In the genomic region with DNA sequence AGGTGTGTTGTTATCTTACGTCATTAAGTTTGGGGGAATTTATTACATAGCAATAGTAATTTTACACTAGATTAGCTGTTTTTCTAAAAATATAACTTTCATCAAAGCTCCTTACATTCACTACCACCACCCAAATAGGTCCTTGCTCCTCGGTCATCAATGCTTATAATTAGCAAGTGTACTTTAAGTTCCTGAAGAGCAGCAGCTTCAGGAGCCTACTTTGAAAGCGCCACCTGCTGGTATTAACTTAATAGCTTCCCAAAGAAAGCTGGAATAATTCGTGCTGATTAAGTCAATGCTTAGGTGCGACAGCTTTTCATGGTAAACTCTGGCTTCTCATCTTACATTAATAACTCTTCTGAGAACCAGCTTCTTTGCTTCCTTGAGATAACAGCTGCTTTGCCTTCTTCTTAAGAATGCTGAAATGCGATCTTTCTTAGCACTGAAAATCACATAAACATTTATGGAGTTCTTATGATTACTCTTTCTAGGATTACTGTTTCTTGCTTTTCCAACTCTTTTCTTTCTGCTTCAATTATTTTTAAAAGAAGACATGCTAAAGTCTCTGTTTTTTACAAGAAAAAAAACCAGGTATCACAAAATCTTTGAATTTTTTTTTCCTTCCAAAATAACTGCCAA, we compare ENCODE assay signal across 8 cellular contexts. TPM values are rescaled to one million over a fixed set of nuclear protein-coding genes. Genes with fewer than 3 reads are reported as not detected.
DNase-seq lines count a peak whose midpoint lies in the region; ATAC-seq and TF ChIP-seq lines count a peak whose summit lies in the region.

No MANE protein-coding gene starts in this region.

- intact Hi-C loops in A673 (cut with micrococcal nuclease; ENCODE audit: unreplicated experiment), result loop anchor here (5.0 kb wide), 1 partner anchor 73 kb away; no protein-coding TSS in a partner anchor

- peak overlapping the region; percentile 52 for H2AFZ ChIP-seq in osteoblast (ENCODE audit: low read length)

- BruUV-seq in A673 (replicated peaks; lab: Mats Ljungman, UMichigan), result no TSS peak

- H3K9me3 ChIP-seq in A673 (ENCODE audit: low read depth, low read length, poor library complexity, severe bottlenecking), result no peaks in the 10 kb centered on the region
- H3K9me3 ChIP-seq in osteoblast (ENCODE audit: low read depth, low read length), result no peaks in the 10 kb centered on the region

- H3K27me3 ChIP-seq in A673 (replicated peaks; ENCODE audit: insufficient read depth, low read depth, low read length, poor library complexity) (no peaks in the 10 kb centered on the region), osteoblast (ENCODE audit: insufficient read depth, low read length) (no peaks in the 10 kb centered on the region)

- H4K20me1 ChIP-seq in osteoblast (ENCODE audit: insufficient read depth, low read length), result no peaks in the 10 kb centered on the region

- no peaks in the 10 kb centered on the region for H3K36me3 ChIP-seq in A673 (ENCODE audit: insufficient read depth, low read length, poor library complexity, severe bottlenecking)
- no peaks in the 10 kb centered on the region for H3K36me3 ChIP-seq in osteoblast (ENCODE audit: insufficient read depth, low read length)

- peak overlapping the region; percentile 37 for H3K4me2 ChIP-seq in osteoblast (ENCODE audit: insufficient read depth, low read length)

- H3K4me3 ChIP-seq in A673 (ENCODE audit: low read depth, low read length, poor library complexity, severe bottlenecking) (no peak overlapping the region), osteoblast (ENCODE audit: insufficient read depth, low read length) (peak overlapping the region; percentile 32)

- no peak for ATAC-seq in GM19395 (IDR thresholded peaks at IDR 0.05; ENCODE audit: unreplicated experiment)

- DNase-seq in A673 (ENCODE audit: low spot score) (peak; percentile 86), Daoy (ENCODE audit: low read depth) (peak; percentile 54), NCI-H1105 treated with DMSO at 0.1 percent for 48 hours (lab: John Stamatoyannopoulos, UW) (peak; percentile 73), T follicular helper cell (ENCODE audit: low read depth) (peak; percentile 7), fibroblast of peridontal ligament (ENCODE audit: extremely low read depth) (peak; percentile 82), osteoblast (ENCODE audit: insufficient read length, low spot score, missing footprints) (peak; percentile 46), UCSD-AML1 (lab: John Stamatoyannopoulos, UW; ENCODE audit: unreplicated experiment) (no peak)

- H3K79me2 ChIP-seq in osteoblast (ENCODE audit: insufficient read depth, low read length), result no peaks in the 10 kb centered on the region

- H3K4me1 ChIP-seq in A673 (ENCODE audit: insufficient read depth, low read length, poor library complexity, severe bottlenecking) (peaks cover 5% of the 10 kb centered on the region), osteoblast (ENCODE audit: insufficient read depth, low read length) (no peaks in the 10 kb centered on the region)

- POLR2A ChIA-PET in A673 (lab: Charles Lee; ENCODE audit: low non-redundant PET), result interaction anchor here (0.7 kb wide), 1 partner anchor 13 kb away, joined by 3 read pairs; no protein-coding TSS in a partner anchor

- CTCF ChIA-PET in A673 (lab: Charles Lee), result interaction anchor here (0.6 to 2.9 kb wide), 7 partner anchors 10 to 304 kb away, joined by 3 to 29 read pairs (median 12); a partner anchor contains a TSS

- TF ChIP-seq CTCF in A673 (conservative IDR thresholded peaks at IDR 0.05; ENCODE audit: low read depth, low read length) (peak; percentile 88), osteoblast (IDR thresholded peaks at IDR 0.05; ENCODE audit: extremely low read depth, low read depth, low read length) (peak; percentile 85)

- H3K27ac ChIP-seq in A673 (ENCODE audit: low read depth, low read length, poor library complexity, severe bottlenecking) (no peak overlapping the region), osteoblast (ENCODE audit: low read depth, low read length) (no peak overlapping the region)

RNA-seq across cellular contexts. Expression of a gene that starts 10.0 kb away (rescaled TPM):
- 4.0 and 4.4 TPM in 2 replicates for total RNA-seq in A673 (2021)
- total RNA-seq in Daoy (2014; rRNA removed; shearing (Covaris generic)), result 0.45 and 0.69 TPM in 2 replicates
- 5.1 and 5.6 TPM in 2 replicates for total RNA-seq in osteoblast

RNA-seq across cellular contexts. Expression of a gene that starts 14.6 kb away (rescaled TPM):
- total RNA-seq in A673 (2021) (26.3 and 30.0 TPM in 2 replicates), osteoblast (7.1 and 8.7 TPM in 2 replicates)
- total RNA-seq in Daoy (2014; rRNA removed; shearing (Covaris generic)), result 21.4 and 21.5 TPM in 2 replicates
